Comparison of ENCODE assay signal across 8 cellular contexts in the genomic region with DNA sequence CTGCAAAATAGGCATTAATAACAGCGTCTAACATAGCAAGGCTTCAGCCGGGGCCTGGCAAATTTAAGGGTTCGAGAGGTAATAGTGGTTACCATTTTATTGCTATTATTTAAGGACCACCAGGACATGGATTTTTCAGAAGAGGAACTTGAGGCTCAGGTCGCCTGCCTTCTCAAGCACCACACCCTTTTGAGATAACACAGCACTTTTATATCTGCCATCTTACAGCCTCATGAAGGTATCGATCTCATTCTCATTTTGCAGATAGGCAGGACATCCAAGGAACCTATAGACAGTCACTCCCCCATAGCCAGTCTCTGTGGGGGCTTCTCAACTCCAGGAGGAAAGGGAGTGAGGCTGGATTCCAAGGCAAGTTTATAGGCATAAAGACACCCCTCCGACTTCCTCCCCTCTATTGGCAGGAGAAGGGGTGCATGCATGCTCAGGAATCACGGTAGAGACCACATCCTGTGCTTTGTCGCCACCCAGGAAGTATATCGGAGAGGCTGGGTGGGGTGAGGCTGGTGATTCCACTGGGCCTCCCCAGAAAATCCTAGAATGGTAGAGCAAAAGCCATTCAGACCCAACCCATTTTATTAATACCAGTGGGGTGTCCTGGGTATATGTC. TPM values are rescaled to one million over a fixed set of nuclear protein-coding genes. Genes with fewer than 3 reads are reported as not detected.
DNase-seq lines count a peak whose midpoint lies in the region.

No MANE protein-coding gene starts in this region.

- no peaks in the 10 kb centered on the region for H3K9me3 ChIP-seq in duodenal mucosa (ENCODE audit: control insufficient read depth in 1 of 2, low read length in 2 of 2)
- no peaks in the 10 kb centered on the region for H3K9me3 ChIP-seq in skeletal muscle tissue (ENCODE audit: control insufficient read depth in 3 of 3, low read length in 3 of 3)

- H3K4me3 ChIP-seq in duodenal mucosa (ENCODE audit: low read depth in 1 of 2, low read length in 2 of 2) (peak overlapping the region; percentile 65 to 76), skeletal muscle tissue (ENCODE audit: low read length in 3 of 3) (peak overlapping the region; percentile 92 to 97 (median 93))

- H3K4me1 ChIP-seq in duodenal mucosa (ENCODE audit: control insufficient read depth in 1 of 2, insufficient read depth in 2 of 2, low read length in 2 of 2) (peaks cover 59 to 69% of the 10 kb centered on the region in 2 donors), skeletal muscle tissue (ENCODE audit: control insufficient read depth in 3 of 3, insufficient read depth in 3 of 3, low read length in 3 of 3) (peaks cover 54 to 71% (median 54%) of the 10 kb centered on the region in 3 donors)

- H3K36me3 ChIP-seq in duodenal mucosa (ENCODE audit: control insufficient read depth in 1 of 2, insufficient read depth in 2 of 2, low read length in 2 of 2) (no peaks in the 10 kb centered on the region), skeletal muscle tissue (ENCODE audit: control insufficient read depth in 3 of 3, insufficient read depth in 3 of 3, low read length in 3 of 3) (peaks cover 0 to 2% (median 0%) of the 10 kb centered on the region in 3 donors)

- H3K27me3 ChIP-seq in duodenal mucosa (ENCODE audit: control insufficient read depth in 1 of 2, insufficient read depth in 2 of 2, low read length in 2 of 2) (no peaks in the 10 kb centered on the region), skeletal muscle tissue (ENCODE audit: control insufficient read depth in 3 of 3, insufficient read depth in 3 of 3, low read length in 3 of 3) (no peaks in the 10 kb centered on the region)

- H3K27ac ChIP-seq in duodenal mucosa (ENCODE audit: low read depth, low read length) (peak overlapping the region; percentile 26), skeletal muscle tissue (ENCODE audit: low read depth, low read length) (peak overlapping the region; percentile 84)

- peak overlapping the region; percentile 65 to 71 for H3K9ac ChIP-seq in duodenal mucosa (ENCODE audit: low read depth in 1 of 2, low read length in 2 of 2)
- peak overlapping the region; percentile 76 to 96 (median 86) for H3K9ac ChIP-seq in skeletal muscle tissue (ENCODE audit: low read depth in 1 of 3, low read length in 3 of 3)

- DNase-seq in ELR (ENCODE audit: low read depth) (peak; percentile 70), HCEC 1CT (peak; percentile 53), T-helper 2 cell (peak in 3 of 5 experiments; percentile 59 to 86 (median 70)), globus pallidus (ENCODE audit: low spot score) (no peak), foreskin melanocyte (no peak), COLO829 (ENCODE audit: low spot score) (no peak)

RNA-seq across cellular contexts. Expression of a gene that starts 2.3 kb away (rescaled TPM):
- 361 TPM for total RNA-seq in skeletal muscle tissue

Comparison
In these comparisons a context has a peak if more than half of its experiments do, and no peak if none do; other contexts are left out.
1. DNase-seq: peak in ELR (single experiment), HCEC 1CT (single experiment) and T-helper 2 cell (3 of 5); none in globus pallidus (single experiment), foreskin melanocyte (single experiment) and COLO829 (single experiment).